Comparison of ENCODE assay signal across 1 cellular context in the genomic region with DNA sequence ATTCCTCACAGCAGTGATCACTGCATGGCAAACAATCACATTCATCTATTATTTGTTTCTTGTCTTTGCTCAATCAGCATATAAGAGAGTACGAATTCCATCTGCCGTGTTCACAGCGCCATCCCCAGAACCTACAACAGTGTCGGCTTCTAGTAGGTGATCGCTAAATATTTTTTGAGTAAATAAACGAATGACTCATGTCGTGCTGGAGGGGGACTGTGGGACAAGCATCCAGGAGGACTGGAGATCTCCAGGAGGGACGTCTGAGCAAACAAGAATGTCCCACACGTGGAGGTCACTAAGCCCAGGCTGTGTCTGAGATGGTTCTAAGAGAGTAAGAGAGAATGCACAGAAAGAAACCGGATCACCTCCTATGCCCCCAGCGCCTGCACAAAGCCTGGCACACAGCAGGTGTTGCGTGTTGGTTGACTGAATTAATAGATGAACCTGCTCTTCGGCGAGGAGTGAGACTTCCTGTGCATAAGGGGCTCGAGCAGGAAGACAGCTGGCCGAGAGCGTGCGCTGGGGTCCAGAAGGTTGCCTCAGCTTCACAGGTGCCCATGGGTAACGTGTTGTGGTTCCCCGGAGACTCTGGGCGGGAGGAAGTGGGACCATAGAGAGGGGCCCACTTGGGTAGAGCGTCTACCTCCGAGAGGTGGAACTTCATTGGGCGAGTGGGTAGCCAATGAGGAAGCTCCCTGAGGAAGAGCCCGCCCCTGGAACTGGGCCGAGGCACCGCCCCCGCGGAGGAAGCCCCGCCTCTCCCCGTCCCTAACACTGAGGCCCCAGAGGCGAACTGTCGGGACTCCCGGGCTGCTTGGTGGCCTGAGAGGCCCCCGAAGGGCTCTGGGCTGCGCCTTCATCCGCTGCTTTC.
A peak's percentile ranks its signal among the peaks of the same experiment; 100 is the strongest.
TF ChIP-seq lines count a peak whose summit lies in the region.

No MANE protein-coding gene starts in this region.

TF ChIP-seq in HepG2, 621 proteins besides CTCF, POLR2A, EP300 and RAD21 (continued from another document and continues in another):
- 0 out of 2 replicates have a peak, but pooled peaks have one; percentile 15 for TF ChIP-seq HOMEZ (CRISPR knock-in tag; IDR thresholded peaks at IDR 0.05; ENCODE audit: low read depth)
- peak; percentile 47 for TF ChIP-seq PAXIP1 (CRISPR knock-in tag; conservative IDR thresholded peaks at IDR 0.05)
- TF ChIP-seq ZNF501 (CRISPR knock-in tag; IDR thresholded peaks at IDR 0.05), result peak; percentile 14; the same call in 1 of the 2 replicates
- TF ChIP-seq ZNF709 (CRISPR knock-in tag; IDR thresholded peaks at IDR 0.05), result 0 out of 2 replicates have a peak, but pooled peaks have one; percentile 36
- TF ChIP-seq FOSL1 (CRISPR knock-in tag; IDR thresholded peaks at IDR 0.05; ENCODE audit: borderline replicate concordance), result peak; percentile 75; the same call in 1 of the 2 replicates
- TF ChIP-seq ZSCAN12 (CRISPR knock-in tag; IDR thresholded peaks at IDR 0.05), result no peak
- TF ChIP-seq SAP130 (CRISPR knock-in tag; IDR thresholded peaks at IDR 0.05; ENCODE audit: low read depth), result peak; percentile 28; the same call in 1 of the 2 replicates
- TF ChIP-seq CBX2 (IDR thresholded peaks at IDR 0.05; ENCODE audit: low read depth, low read length), result no peak
- TF ChIP-seq CBX2 (CRISPR knock-in tag; IDR thresholded peaks at IDR 0.05; ENCODE audit: low read depth), result no peak
- TF ChIP-seq, protein P1, sequence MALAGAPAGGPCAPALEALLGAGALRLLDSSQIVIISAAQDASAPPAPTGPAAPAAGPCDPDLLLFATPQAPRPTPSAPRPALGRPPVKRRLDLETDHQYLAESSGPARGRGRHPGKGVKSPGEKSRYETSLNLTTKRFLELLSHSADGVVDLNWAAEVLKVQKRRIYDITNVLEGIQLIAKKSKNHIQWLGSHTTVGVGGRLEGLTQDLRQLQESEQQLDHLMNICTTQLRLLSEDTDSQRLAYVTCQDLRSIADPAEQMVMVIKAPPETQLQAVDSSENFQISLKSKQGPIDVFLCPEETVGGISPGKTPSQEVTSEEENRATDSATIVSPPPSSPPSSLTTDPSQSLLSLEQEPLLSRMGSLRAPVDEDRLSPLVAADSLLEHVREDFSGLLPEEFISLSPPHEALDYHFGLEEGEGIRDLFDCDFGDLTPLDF (CRISPR knock-in tag; IDR thresholded peaks at IDR 0.05), result 0 out of 2 replicates have a peak, but pooled peaks have one; percentile 22
- peak; percentile 99 for TF ChIP-seq ZNF574 (CRISPR knock-in tag; IDR thresholded peaks at IDR 0.05)
- TF ChIP-seq SOX5 (CRISPR knock-in tag; IDR thresholded peaks at IDR 0.05; ENCODE audit: borderline replicate concordance), result 0 out of 2 replicates have a peak, but pooled peaks have one; percentile 7
- no peak for TF ChIP-seq GTF2F1 (IDR thresholded peaks at IDR 0.05; ENCODE audit: low read length)
- no peak for TF ChIP-seq ZNF564 (CRISPR knock-in tag; IDR thresholded peaks at IDR 0.05)
- 0 out of 2 replicates have a peak, but pooled peaks have one; percentile 19 for TF ChIP-seq ZXDC (CRISPR knock-in tag; IDR thresholded peaks at IDR 0.05)
- 0 out of 2 replicates have a peak, but pooled peaks have one; percentile 41 for TF ChIP-seq ZNF746 (CRISPR knock-in tag; IDR thresholded peaks at IDR 0.05)
- peak; percentile 25; the same call in 1 of the 2 replicates for TF ChIP-seq MED1 (CRISPR knock-in tag; IDR thresholded peaks at IDR 0.05)
- peak; percentile 67 for TF ChIP-seq TAF1 (CRISPR knock-in tag; IDR thresholded peaks at IDR 0.05)
- no peak for TF ChIP-seq SMAD1 (CRISPR knock-in tag; IDR thresholded peaks at IDR 0.05; ENCODE audit: borderline replicate concordance, low read depth)
- TF ChIP-seq SETDB1 (CRISPR knock-in tag; IDR thresholded peaks at IDR 0.05; ENCODE audit: borderline replicate concordance), result 0 out of 2 replicates have a peak, but pooled peaks have one; percentile 19
- TF ChIP-seq TFAP4 (IDR thresholded peaks at IDR 0.05; ENCODE audit: borderline replicate concordance, low read depth), result peak; percentile 47; the same call in 1 of the 2 replicates
- no peak for TF ChIP-seq TBX2 (CRISPR knock-in tag; IDR thresholded peaks at IDR 0.05; ENCODE audit: borderline replicate concordance)
- TF ChIP-seq ZSCAN25 (CRISPR knock-in tag; IDR thresholded peaks at IDR 0.05), result peak; percentile 53; the same call in 1 of the 2 replicates
- TF ChIP-seq ZSCAN31 (CRISPR knock-in tag; IDR thresholded peaks at IDR 0.05; ENCODE audit: low read depth), result peak; percentile 23; the same call in 1 of the 2 replicates
- no peak; the same call in 1 of the 2 replicates for TF ChIP-seq HNF4A (CRISPR knock-in tag; IDR thresholded peaks at IDR 0.05)
- 0 out of 2 replicates have a peak, but pooled peaks have one; percentile 29 for TF ChIP-seq ZNF780A (CRISPR knock-in tag; IDR thresholded peaks at IDR 0.05)
- TF ChIP-seq, protein P2, sequence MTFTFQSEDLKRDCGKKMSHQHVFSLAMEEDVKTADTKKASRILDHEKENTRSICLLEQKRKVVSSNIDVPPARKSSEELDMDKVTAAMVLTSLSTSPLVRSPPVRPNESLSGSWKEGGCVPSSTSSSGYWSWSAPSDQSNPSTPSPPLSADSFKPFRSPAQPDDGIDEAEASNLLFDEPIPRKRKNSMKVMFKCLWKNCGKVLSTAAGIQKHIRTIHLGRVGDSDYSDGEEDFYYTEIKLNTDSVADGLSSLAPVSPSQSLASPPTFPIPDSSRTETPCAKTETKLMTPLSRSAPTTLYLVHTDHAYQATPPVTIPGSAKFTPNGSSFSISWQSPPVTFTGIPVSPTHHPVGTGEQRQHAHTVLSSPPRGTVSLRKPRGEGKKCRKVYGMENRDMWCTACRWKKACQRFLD (CRISPR knock-in tag; IDR thresholded peaks at IDR 0.05; ENCODE audit: borderline replicate concordance), result peak; percentile 82; the same call in 1 of the 2 replicates
- TF ChIP-seq, protein P3, sequence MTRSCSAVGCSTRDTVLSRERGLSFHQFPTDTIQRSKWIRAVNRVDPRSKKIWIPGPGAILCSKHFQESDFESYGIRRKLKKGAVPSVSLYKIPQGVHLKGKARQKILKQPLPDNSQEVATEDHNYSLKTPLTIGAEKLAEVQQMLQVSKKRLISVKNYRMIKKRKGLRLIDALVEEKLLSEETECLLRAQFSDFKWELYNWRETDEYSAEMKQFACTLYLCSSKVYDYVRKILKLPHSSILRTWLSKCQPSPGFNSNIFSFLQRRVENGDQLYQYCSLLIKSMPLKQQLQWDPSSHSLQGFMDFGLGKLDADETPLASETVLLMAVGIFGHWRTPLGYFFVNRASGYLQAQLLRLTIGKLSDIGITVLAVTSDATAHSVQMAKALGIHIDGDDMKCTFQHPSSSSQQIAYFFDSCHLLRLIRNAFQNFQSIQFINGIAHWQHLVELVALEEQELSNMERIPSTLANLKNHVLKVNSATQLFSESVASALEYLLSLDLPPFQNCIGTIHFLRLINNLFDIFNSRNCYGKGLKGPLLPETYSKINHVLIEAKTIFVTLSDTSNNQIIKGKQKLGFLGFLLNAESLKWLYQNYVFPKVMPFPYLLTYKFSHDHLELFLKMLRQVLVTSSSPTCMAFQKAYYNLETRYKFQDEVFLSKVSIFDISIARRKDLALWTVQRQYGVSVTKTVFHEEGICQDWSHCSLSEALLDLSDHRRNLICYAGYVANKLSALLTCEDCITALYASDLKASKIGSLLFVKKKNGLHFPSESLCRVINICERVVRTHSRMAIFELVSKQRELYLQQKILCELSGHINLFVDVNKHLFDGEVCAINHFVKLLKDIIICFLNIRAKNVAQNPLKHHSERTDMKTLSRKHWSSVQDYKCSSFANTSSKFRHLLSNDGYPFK (CRISPR knock-in tag; IDR thresholded peaks at IDR 0.05; ENCODE audit: borderline replicate concordance), result 0 out of 2 replicates have a peak, but pooled peaks have one; percentile 28
- TF ChIP-seq TCF12 (IDR thresholded peaks at IDR 0.05), result no peak
- TF ChIP-seq TCF12 (CRISPR knock-in tag; IDR thresholded peaks at IDR 0.05), result no peak
- TF ChIP-seq, protein P4, sequence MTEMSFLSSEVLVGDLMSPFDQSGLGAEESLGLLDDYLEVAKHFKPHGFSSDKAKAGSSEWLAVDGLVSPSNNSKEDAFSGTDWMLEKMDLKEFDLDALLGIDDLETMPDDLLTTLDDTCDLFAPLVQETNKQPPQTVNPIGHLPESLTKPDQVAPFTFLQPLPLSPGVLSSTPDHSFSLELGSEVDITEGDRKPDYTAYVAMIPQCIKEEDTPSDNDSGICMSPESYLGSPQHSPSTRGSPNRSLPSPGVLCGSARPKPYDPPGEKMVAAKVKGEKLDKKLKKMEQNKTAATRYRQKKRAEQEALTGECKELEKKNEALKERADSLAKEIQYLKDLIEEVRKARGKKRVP (CRISPR knock-in tag; IDR thresholded peaks at IDR 0.05), result peak in 1 of 2 experiments; percentile 75; a peak in 2 of 4 replicates
- peak; percentile 41 for TF ChIP-seq ZFX (CRISPR knock-in tag; IDR thresholded peaks at IDR 0.05; ENCODE audit: low read depth)
- peak; percentile 23 for TF ChIP-seq XRCC5 (optimal IDR thresholded peaks at IDR 0.05; ENCODE audit: low read length)
